13 cellular contexts compared by ENCODE assay signal in genomic region chr17:57636985-57637667, GRCh38.
A peak's percentile ranks its signal among the peaks of the same experiment; 100 is the strongest.
DNase-seq lines count a peak whose midpoint lies in the region; ATAC-seq, FAIRE-seq and TF ChIP-seq lines count a peak whose summit lies in the region.
"Had no signal": no experiment of that assay in that cellular context is flagged by ENCODE, and none has a peak within 500 bp of the region (broad histone marks: within the 10 kb centered on the region; RNA-seq: fewer than 3 reads in every experiment).

No MANE protein-coding gene starts in this region.

- peak; percentile 96 for FAIRE-seq in keratinocyte (lab: Jason Lieb, UNC)

- POLR2A ChIA-PET in PC-3 (lab: Charles Lee; ENCODE audit: unreplicated experiment): no interaction called here
- POLR2A ChIA-PET in Caco-2 (lab: Charles Lee): no interaction called here

- no peak overlapping the region for H2AFZ ChIP-seq in PC-3 (ENCODE audit: low read length)
- peak overlapping the region; percentile 24 for H2AFZ ChIP-seq in keratinocyte (ENCODE audit: control insufficient read depth, low read length)

- H3K79me2 ChIP-seq in PC-3 (ENCODE audit: low read length) (no peaks in the 10 kb centered on the region), keratinocyte (ENCODE audit: control insufficient read depth, insufficient read depth, low read length) (no peaks in the 10 kb centered on the region)

- H3K27ac ChIP-seq in PC-3 (ENCODE audit: low read length): no peak overlapping the region
- peak overlapping the region; percentile 68 for H3K27ac ChIP-seq in keratinocyte (ENCODE audit: control insufficient read depth, insufficient read depth, low read length)
- H3K27ac ChIP-seq: C4-2B, cardiac muscle cell, heart left ventricle, SJSA1 had no signal

- H3K27ac Mint-ChIP-seq in Caco-2 (ENCODE audit: unreplicated experiment): no peak overlapping the region

- ATAC-seq in HG03025 (IDR thresholded peaks at IDR 0.05; ENCODE audit: low FRiP score, unreplicated experiment) (peak; percentile 53), PC-3 (peak; percentile 66), GM18907 (IDR thresholded peaks at IDR 0.05; ENCODE audit: unreplicated experiment) (no peak)

- CTCF ChIA-PET in PC-3 (lab: Charles Lee): interaction anchor here (1.8 kb wide), 1 partner anchor 35 kb away, joined by 5 read pairs; no protein-coding TSS in a partner anchor
- CTCF ChIA-PET in Caco-2 (lab: Charles Lee): no interaction called here

- H3K36me3 ChIP-seq in PC-3 (ENCODE audit: low read depth, low read length) (no peaks in the 10 kb centered on the region), keratinocyte (ENCODE audit: control insufficient read depth in 2 of 2, extremely low read depth in 1 of 2, insufficient read depth in 2 of 2, low read length in 2 of 2) (no peaks in the 10 kb centered on the region), Caco-2 (ENCODE audit: control insufficient read depth, insufficient read depth, low read length) (peaks cover 1% of the 10 kb centered on the region), HAP-1 (replicated peaks) (no peaks in the 10 kb centered on the region)
- H3K36me3 ChIP-seq: cardiac muscle cell had no signal

- DNase-seq in D341Med (ENCODE audit: low spot score): peak; percentile 95
- peak; percentile 46 for DNase-seq in PC-3
- no peak for DNase-seq in keratinocyte (ENCODE audit: low read depth, low spot score)
- no peak for DNase-seq in Caco-2
- DNase-seq in HAP-1 (ENCODE audit: low spot score in 2 of 2): no peak
- DNase-seq in activated T-cell treated with anti-CD3 and anti-CD28 coated beads for 4 hours: no peak
- DNase-seq: heart left ventricle; stimulated activated CD4-positive, alpha-beta T cell treated with anti-CD3 and anti-CD28 coated beads, Interleukin-15, amount 100 ng/mL, for 24 hours had no signal

- dilution Hi-C loops in keratinocyte (cut with MboI; ENCODE audit: extremely low pct_ligation_motif_present, low sequenced_read_pairs): no loop called here

- BruUV-seq in PC-3 (replicated peaks; lab: Mats Ljungman, UMichigan): no TSS peak
- no TSS peak for BruUV-seq in Caco-2 (replicated peaks; lab: Mats Ljungman, UMichigan)

- H3F3A ChIP-seq in PC-3 (ENCODE audit: low read length, unreplicated experiment): no peaks in the 10 kb centered on the region

- H3K9me1 ChIP-seq in keratinocyte (ENCODE audit: control insufficient read depth, extremely low read depth, insufficient read depth, low read length): no peaks in the 10 kb centered on the region

- H3K9me2 ChIP-seq in PC-3 (replicated peaks; ENCODE audit: low read length): no peaks in the 10 kb centered on the region

- intact Hi-C loops in PC-3 (cut with micrococcal nuclease): no loop called here
- intact Hi-C loops in Caco-2 (cut with micrococcal nuclease; ENCODE audit: unreplicated experiment): no loop called here

- TF ChIP-seq CTCF in PC-3 (conservative IDR thresholded peaks at IDR 0.05; ENCODE audit: low read depth, low read length) (no peak), keratinocyte (optimal IDR thresholded peaks at IDR 0.05 in 1 of 3, IDR thresholded peaks at IDR 0.05 in 1 of 3, conservative IDR thresholded peaks at IDR 0.05 in 1 of 3; ENCODE audit: extremely low read depth in 1 of 3, insufficient read depth in 2 of 3, low read length in 3 of 3) (no peak), Caco-2 (IDR thresholded peaks at IDR 0.05; ENCODE audit: insufficient read depth in 1 of 2, low read depth in 1 of 2, low read length in 1 of 2, severe bottlenecking in 1 of 2, unreplicated experiment in 1 of 2) (no peak)

- H3K27me3 ChIP-seq in PC-3 (ENCODE audit: low read length) (no peaks in the 10 kb centered on the region), keratinocyte (ENCODE audit: control insufficient read depth, extremely low read depth, insufficient read depth, low read length) (no peaks in the 10 kb centered on the region), Caco-2 (replicated peaks; ENCODE audit: control insufficient read depth, insufficient read depth, low read length) (no peaks in the 10 kb centered on the region), HAP-1 (ENCODE audit: low read depth) (no peaks in the 10 kb centered on the region)
- H3K27me3 ChIP-seq: cardiac muscle cell, heart left ventricle, SJSA1 had no signal

- peak overlapping the region; percentile 12; the same call in 1 of the 2 replicates for H3K4me2 ChIP-seq in PC-3 (ENCODE audit: low read length)
- peak overlapping the region; percentile 85 for H3K4me2 ChIP-seq in keratinocyte (ENCODE audit: control insufficient read depth, extremely low read depth, insufficient read depth, low read depth, low read length)

- no peaks in the 10 kb centered on the region for H3K4me1 Mint-ChIP-seq in Caco-2 (ENCODE audit: low read depth, unreplicated experiment)

- H3K4me3 ChIP-seq in PC-3 (ENCODE audit: low read length) (no peak overlapping the region), keratinocyte (ENCODE audit: control insufficient read depth in 2 of 3, extremely low read depth in 1 of 3, insufficient read depth in 2 of 3, low read depth in 1 of 3, low read length in 3 of 3) (peak overlapping the region in 2 of 3 experiments; percentile 44 to 51), Caco-2 (ENCODE audit: low read depth, low read length) (no peak overlapping the region), HAP-1 (no peak overlapping the region)
- H3K4me3 ChIP-seq: cardiac muscle cell, heart left ventricle, SJSA1 had no signal

- H4K20me1 ChIP-seq in PC-3 (ENCODE audit: low read length): no peaks in the 10 kb centered on the region
- H4K20me1 ChIP-seq in keratinocyte (ENCODE audit: control insufficient read depth, extremely low read depth, insufficient read depth, low read length): no peaks in the 10 kb centered on the region

- no peaks in the 10 kb centered on the region for H3K27me3 Mint-ChIP-seq in Caco-2 (ENCODE audit: insufficient read depth, unreplicated experiment)

- H3K36me3 Mint-ChIP-seq in Caco-2 (ENCODE audit: insufficient read depth, unreplicated experiment): peaks cover 38% of the 10 kb centered on the region

- no peaks in the 10 kb centered on the region for H3K9me3 Mint-ChIP-seq in Caco-2 (ENCODE audit: unreplicated experiment)

- no peak overlapping the region for H3K4me3 Mint-ChIP-seq in Caco-2 (ENCODE audit: unreplicated experiment)

- no peaks in the 10 kb centered on the region for H3K9me3 ChIP-seq in PC-3 (ENCODE audit: low read length)
- no peaks in the 10 kb centered on the region for H3K9me3 ChIP-seq in keratinocyte (ENCODE audit: control insufficient read depth, low read depth, low read length)
- H3K9me3 ChIP-seq in Caco-2: no peaks in the 10 kb centered on the region
- no peaks in the 10 kb centered on the region for H3K9me3 ChIP-seq in HAP-1
- H3K9me3 ChIP-seq: heart left ventricle, SJSA1 had no signal

- in situ Hi-C loops in HAP-1 (cut with MboI; ENCODE audit: low sequenced_read_pairs): no loop called here

- no peak overlapping the region for H3K9ac ChIP-seq in PC-3 (ENCODE audit: low read length)
- H3K9ac ChIP-seq in keratinocyte (ENCODE audit: control insufficient read depth, extremely low read depth, insufficient read depth, low read length): peak overlapping the region; percentile 46

- H3K4me1 ChIP-seq in PC-3 (ENCODE audit: insufficient read depth, low read length) (peaks cover 4% of the 10 kb centered on the region), keratinocyte (ENCODE audit: control insufficient read depth, extremely low read depth, insufficient read depth, low read length) (peaks cover 19% of the 10 kb centered on the region), Caco-2 (no peaks in the 10 kb centered on the region), HAP-1 (no peaks in the 10 kb centered on the region)
- H3K4me1 ChIP-seq: heart left ventricle had no signal

Comparison
In these comparisons a context has a peak if more than half of its experiments do, and no peak if none do; other contexts are left out.
1. DNase-seq: peak in D341Med (single experiment) and PC-3 (single experiment); none in keratinocyte (single experiment), Caco-2 (0 of 2), HAP-1 (0 of 2) and activated T-cell treated with anti-CD3 and anti-CD28 coated beads for 4 hours (single experiment).
2. H3K4me3 ChIP-seq: peak in keratinocyte (2 of 3); none in PC-3 (single experiment), Caco-2 (single experiment) and HAP-1 (single experiment).